Comparison of ENCODE assay signal across 2 cellular contexts in the genomic region with DNA sequence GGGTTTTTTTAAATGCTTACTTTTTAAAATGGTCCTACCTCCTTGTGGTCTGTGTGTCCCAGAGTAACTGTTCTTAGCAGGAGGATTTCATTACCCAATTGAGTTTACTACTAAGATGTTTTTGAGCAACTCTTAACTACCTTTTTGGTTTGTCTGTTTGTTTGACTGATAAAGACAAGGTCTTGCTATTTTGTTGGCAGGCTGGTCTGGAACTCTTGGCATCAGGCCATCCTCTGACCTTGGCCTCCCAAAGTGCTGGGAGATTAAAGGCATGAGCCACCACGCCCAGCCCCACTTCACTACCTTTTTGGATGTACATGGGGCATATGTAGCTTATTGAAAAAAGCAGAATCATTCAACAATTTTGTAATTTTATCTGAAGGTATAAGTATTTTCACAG.
TF ChIP-seq lines count a peak whose summit lies in the region.

No MANE protein-coding gene starts in this region.

TF ChIP-seq in HCT116, 20 proteins besides CTCF, POLR2A, EP300 and RAD21:
- TF ChIP-seq YY1 (IDR thresholded peaks at IDR 0.05; ENCODE audit: extremely low read depth, insufficient replicate concordance, low read depth, low read length) (no peak), TCF7L2 (IDR thresholded peaks at IDR 0.05; ENCODE audit: borderline replicate concordance, extremely low read depth, insufficient read depth, insufficient read length) (peak; percentile 79)

TF ChIP-seq in GM12878, 131 proteins besides CTCF, POLR2A, EP300 and RAD21:
- TF ChIP-seq NRF1 (conservative IDR thresholded peaks at IDR 0.05; ENCODE audit: low read depth, low read length), result no peak
- no peak for TF ChIP-seq MEF2B (IDR thresholded peaks at IDR 0.05; ENCODE audit: partially characterized antibody, poor library complexity, severe bottlenecking)
- TF ChIP-seq ASH2L (IDR thresholded peaks at IDR 0.05; ENCODE audit: borderline replicate concordance, low read depth), result no peak
- TF ChIP-seq, protein P1, sequence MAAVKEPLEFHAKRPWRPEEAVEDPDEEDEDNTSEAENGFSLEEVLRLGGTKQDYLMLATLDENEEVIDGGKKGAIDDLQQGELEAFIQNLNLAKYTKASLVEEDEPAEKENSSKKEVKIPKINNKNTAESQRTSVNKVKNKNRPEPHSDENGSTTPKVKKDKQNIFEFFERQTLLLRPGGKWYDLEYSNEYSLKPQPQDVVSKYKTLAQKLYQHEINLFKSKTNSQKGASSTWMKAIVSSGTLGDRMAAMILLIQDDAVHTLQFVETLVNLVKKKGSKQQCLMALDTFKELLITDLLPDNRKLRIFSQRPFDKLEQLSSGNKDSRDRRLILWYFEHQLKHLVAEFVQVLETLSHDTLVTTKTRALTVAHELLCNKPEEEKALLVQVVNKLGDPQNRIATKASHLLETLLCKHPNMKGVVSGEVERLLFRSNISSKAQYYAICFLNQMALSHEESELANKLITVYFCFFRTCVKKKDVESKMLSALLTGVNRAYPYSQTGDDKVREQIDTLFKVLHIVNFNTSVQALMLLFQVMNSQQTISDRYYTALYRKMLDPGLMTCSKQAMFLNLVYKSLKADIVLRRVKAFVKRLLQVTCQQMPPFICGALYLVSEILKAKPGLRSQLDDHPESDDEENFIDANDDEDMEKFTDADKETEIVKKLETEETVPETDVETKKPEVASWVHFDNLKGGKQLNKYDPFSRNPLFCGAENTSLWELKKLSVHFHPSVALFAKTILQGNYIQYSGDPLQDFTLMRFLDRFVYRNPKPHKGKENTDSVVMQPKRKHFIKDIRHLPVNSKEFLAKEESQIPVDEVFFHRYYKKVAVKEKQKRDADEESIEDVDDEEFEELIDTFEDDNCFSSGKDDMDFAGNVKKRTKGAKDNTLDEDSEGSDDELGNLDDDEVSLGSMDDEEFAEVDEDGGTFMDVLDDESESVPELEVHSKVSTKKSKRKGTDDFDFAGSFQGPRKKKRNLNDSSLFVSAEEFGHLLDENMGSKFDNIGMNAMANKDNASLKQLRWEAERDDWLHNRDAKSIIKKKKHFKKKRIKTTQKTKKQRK (IDR thresholded peaks at IDR 0.05; ENCODE audit: low read depth, low read length), result no peak
